Comparison of ENCODE assay signal across 8 cellular contexts in genomic region chr19:46714523-46715106, GRCh38. TPM values are rescaled to one million over a fixed set of nuclear protein-coding genes. Genes with fewer than 3 reads are reported as not detected.
A peak's percentile ranks its signal among the peaks of the same experiment; 100 is the strongest.
DNase-seq lines count a peak whose midpoint lies in the region; ATAC-seq and TF ChIP-seq lines count a peak whose summit lies in the region.

No MANE protein-coding gene starts in this region.

- POLR2A ChIA-PET in CD4-positive, alpha-beta T cell (lab: Charles Lee): interaction anchor here (0.7 to 3.5 kb wide), 21 partner anchors 11 to 1923 kb away, joined by 3 to 23 read pairs (median 5); partner anchors contain the start of genes CALM3, DACT3, DBP and DHX34
- POLR2A ChIA-PET in IMR-90 (lab: Charles Lee; ENCODE audit: unreplicated experiment): no interaction called here

- peak overlapping the region; percentile 96 for H3K4me2 ChIP-seq in IMR-90 (ENCODE audit: low read depth, low read length)

- H4K8ac ChIP-seq in IMR-90 (ENCODE audit: low read depth in 2 of 2, low read length in 2 of 2): peak overlapping the region; percentile 85 to 88

- no TSS peak for BruUV-seq in IMR-90 (replicated peaks; lab: Mats Ljungman, UMichigan)

- peak overlapping the region; percentile 99 for H3K4me3 Mint-ChIP-seq in CD4-positive, alpha-beta T cell
- H3K4me3 Mint-ChIP-seq in activated T-cell treated with anti-CD3 and anti-CD28 coated beads, Interleukin-2, amount 50 U/mL, for 72 hours: peak overlapping the region; percentile 86 to 96

- H3K36me3 ChIP-seq in IMR-90 (ENCODE audit: control insufficient read depth, insufficient read depth, low read length): peaks cover 7% of the 10 kb centered on the region
- peaks cover 0 to 44% (median 4%) of the 10 kb centered on the region in 9 donors for H3K36me3 ChIP-seq in heart right ventricle
- peaks cover 0 to 46% (median 28%) of the 10 kb centered on the region in 6 donors for H3K36me3 ChIP-seq in spleen

- peak in 6 of 10 experiments; percentile 41 to 77 (median 58) for DNase-seq in CD4-positive, alpha-beta T cell
- DNase-seq in IMR-90 (no peak), heart right ventricle (no peak), spleen (no peak), NCI-H69 (lab: John Stamatoyannopoulos, UW) (no peak)
- peak; percentile 71 to 76 for DNase-seq in activated T-cell treated with anti-CD3 and anti-CD28 coated beads, Interleukin-2, amount 50 U/mL, for 72 hours

- peaks cover 39% of the 10 kb centered on the region for H3K4me1 Mint-ChIP-seq in CD4-positive, alpha-beta T cell (ENCODE audit: low read depth)
- peaks cover 39% of the 10 kb centered on the region for H3K4me1 Mint-ChIP-seq in activated T-cell treated with anti-CD3 and anti-CD28 coated beads, Interleukin-2, amount 50 U/mL, for 72 hours (ENCODE audit: low read depth)

- H2BK120ac ChIP-seq in IMR-90 (ENCODE audit: low read depth, low read length): peak overlapping the region; percentile 64

- peak overlapping the region; percentile 94 for H3K4ac ChIP-seq in IMR-90 (ENCODE audit: low read depth, low read length)

- peak; percentile 56 for ATAC-seq in CD4-positive, alpha-beta T cell (ENCODE audit: poor library complexity)
- no peak for ATAC-seq in IMR-90 (ENCODE audit: low read depth)
- ATAC-seq in activated T-cell treated with anti-CD3 and anti-CD28 coated beads, Interleukin-2, amount 50 U/mL, for 72 hours (replicated peaks in 1 of 2): peak; percentile 50
- ATAC-seq in heart right ventricle: peak in 5 of 8 donors; percentile 1 to 21 (median 10)
- no peak for ATAC-seq in GM18861 (IDR thresholded peaks at IDR 0.05; ENCODE audit: unreplicated experiment)
- ATAC-seq in HG02798 (IDR thresholded peaks at IDR 0.05; ENCODE audit: poor library complexity, unreplicated experiment): no peak

- peak overlapping the region; percentile 74 for H4K91ac ChIP-seq in IMR-90 (ENCODE audit: insufficient read depth, low read depth, low read length)

- dilution Hi-C loops in IMR-90 (cut with HindIII; ENCODE audit: low sequenced_read_pairs, unreplicated experiment): no loop called here

- H3K4me1 ChIP-seq in IMR-90 (ENCODE audit: control insufficient read depth, insufficient read depth, low read length) (peaks cover 7% of the 10 kb centered on the region), heart right ventricle (peaks cover 8 to 59% (median 45%) of the 10 kb centered on the region in 9 donors), spleen (peaks cover 36 to 88% (median 66%) of the 10 kb centered on the region in 6 donors)

- H2AK5ac ChIP-seq in IMR-90 (ENCODE audit: low read depth, low read length): peak overlapping the region; percentile 47

- peak overlapping the region; percentile 67 for H3K14ac ChIP-seq in IMR-90 (replicated peaks; ENCODE audit: low read depth, low read length)

- CTCF ChIA-PET in CD4-positive, alpha-beta T cell (lab: Charles Lee): interaction anchor here (0.6 to 2.8 kb wide), 5 partner anchors 9 to 194 kb away, joined by 3 to 17 read pairs (median 3); no protein-coding TSS in a partner anchor
- CTCF ChIA-PET in IMR-90 (lab: Yijun Ruan, JAX): no interaction called here

- in situ Hi-C loops in IMR-90 (cut with MboI; ENCODE audit: low sequenced_read_pairs): no loop called here

- peak overlapping the region; percentile 42 for H3K4me3 ChIP-seq in IMR-90 (ENCODE audit: insufficient read depth, low read depth, low read length)
- peak overlapping the region; percentile 26 to 97 (median 76) for H3K4me3 ChIP-seq in heart right ventricle
- H3K4me3 ChIP-seq in spleen: peak overlapping the region; percentile 50 to 93 (median 77)

- H4K5ac ChIP-seq in IMR-90 (ENCODE audit: low read depth, low read length): peak overlapping the region; percentile 61

- peak overlapping the region; percentile 99 for H2AK9ac ChIP-seq in IMR-90 (replicated peaks; ENCODE audit: low read depth, low read length, poor library complexity)

- peak overlapping the region; percentile 85 for H2AFZ ChIP-seq in IMR-90 (replicated peaks; ENCODE audit: low read length, poor library complexity)

- peak overlapping the region; percentile 47; the same call in 1 of the 2 replicates for H2BK20ac ChIP-seq in IMR-90 (ENCODE audit: low read depth, low read length)

- H3K9me1 ChIP-seq in IMR-90 (ENCODE audit: insufficient read depth, low read length): no peaks in the 10 kb centered on the region

- H3K27ac Mint-ChIP-seq in CD4-positive, alpha-beta T cell: peak overlapping the region; percentile 99
- peak overlapping the region; percentile 87 for H3K27ac Mint-ChIP-seq in activated T-cell treated with anti-CD3 and anti-CD28 coated beads, Interleukin-2, amount 50 U/mL, for 72 hours

- peak overlapping the region; percentile 86 for H3K27ac ChIP-seq in CD4-positive, alpha-beta T cell (ENCODE audit: low read depth, low read length)
- H3K27ac ChIP-seq in IMR-90 (ENCODE audit: insufficient read depth, low read length) (peak overlapping the region; percentile 45), heart right ventricle (peak overlapping the region; percentile 48 to 95 (median 90)), spleen (peak overlapping the region; percentile 84 to 98 (median 94))

- TF ChIP-seq CTCF in CD4-positive, alpha-beta T cell (IDR thresholded peaks at IDR 0.05): no peak
- TF ChIP-seq CTCF in IMR-90 (conservative IDR thresholded peaks at IDR 0.05; ENCODE audit: low read depth, low read length) (no peak), heart right ventricle (IDR thresholded peaks at IDR 0.05) (no peak), spleen (IDR thresholded peaks at IDR 0.05 in 8 of 11, conservative IDR thresholded peaks at IDR 0.05 in 3 of 11) (no peak)

- no peaks in the 10 kb centered on the region for H3K9me3 Mint-ChIP-seq in CD4-positive, alpha-beta T cell
- no peaks in the 10 kb centered on the region for H3K9me3 Mint-ChIP-seq in activated T-cell treated with anti-CD3 and anti-CD28 coated beads, Interleukin-2, amount 50 U/mL, for 72 hours

- no peaks in the 10 kb centered on the region for H3K9me3 ChIP-seq in CD4-positive, alpha-beta T cell (ENCODE audit: control insufficient read depth, low read length)
- H3K9me3 ChIP-seq in IMR-90 (ENCODE audit: control insufficient read depth, insufficient read depth, low read length): no peaks in the 10 kb centered on the region
- H3K9me3 ChIP-seq in heart right ventricle: no peaks in the 10 kb centered on the region
- no peaks in the 10 kb centered on the region for H3K9me3 ChIP-seq in spleen

- H3K23ac ChIP-seq in IMR-90 (ENCODE audit: low read depth, low read length): peak overlapping the region; percentile 89

- no CpG with 5 or more reads among the region's 8 CpGs for WGBS in IMR-90 (ENCODE audit: extremely low coverage in 2 of 2, insufficient read length in 1 of 2), 2 experiments
- WGBS in heart right ventricle, 2 donors: 11 to 16% methylated on average over 8 of the region's 8 CpGs
- WGBS in spleen, 5 donors: 1 to 5% (median 2%) methylated on average over 8 of the region's 8 CpGs

- H3K36me3 Mint-ChIP-seq in CD4-positive, alpha-beta T cell (ENCODE audit: low read depth): peaks cover 68% of the 10 kb centered on the region
- peaks cover 2 to 8% of the 10 kb centered on the region in 2 donors for H3K36me3 Mint-ChIP-seq in activated T-cell treated with anti-CD3 and anti-CD28 coated beads, Interleukin-2, amount 50 U/mL, for 72 hours (ENCODE audit: insufficient read depth in 2 of 2)

- no peak overlapping the region; the same call in 2 of the 3 replicates for H2BK15ac ChIP-seq in IMR-90 (ENCODE audit: low read depth, low read length)

- intact Hi-C loops in CD4-positive, alpha-beta T cell (cut with DNase I, micrococcal nuclease): loop anchor here in 1 of 2 experiments (10.0 kb wide), 1 partner anchor 520 kb away; the partner anchor contains the start of gene BBC3
- intact Hi-C loops in IMR-90 (cut with micrococcal nuclease) (no loop called here), heart right ventricle (cut with DNase I) (no loop called here), spleen (cut with DNase I; ENCODE audit: low total_unique reads) (no loop called here)

- no peaks in the 10 kb centered on the region for H3K27me3 Mint-ChIP-seq in CD4-positive, alpha-beta T cell
- no peaks in the 10 kb centered on the region for H3K27me3 Mint-ChIP-seq in activated T-cell treated with anti-CD3 and anti-CD28 coated beads, Interleukin-2, amount 50 U/mL, for 72 hours (ENCODE audit: low read depth)

- TF ChIP-seq POLR2A in IMR-90 (IDR thresholded peaks at IDR 0.05; ENCODE audit: low read depth, low read length) (no peak), spleen (IDR thresholded peaks at IDR 0.05) (no peak)

- peak overlapping the region; percentile 27; the same call in 1 of the 2 replicates for H3K18ac ChIP-seq in IMR-90 (ENCODE audit: low read depth, low read length)

- peak overlapping the region; percentile 55; the same call in 1 of the 2 replicates for H3K56ac ChIP-seq in IMR-90 (ENCODE audit: extremely low read depth, insufficient read depth, low read length)

- peaks cover 3 to 45% of the 10 kb centered on the region in 2 experiments for H3K79me1 ChIP-seq in IMR-90 (ENCODE audit: low read depth in 1 of 2, low read length in 2 of 2)

- peaks cover 2% of the 10 kb centered on the region; the same call in 1 of the 2 replicates for H4K20me1 ChIP-seq in IMR-90 (ENCODE audit: insufficient read depth, low read length)

- peak overlapping the region; percentile 61 for H3K9ac ChIP-seq in IMR-90 (ENCODE audit: low read depth, low read length)

- H3K27me3 ChIP-seq in CD4-positive, alpha-beta T cell (ENCODE audit: control insufficient read depth, insufficient read depth, low read length): no peaks in the 10 kb centered on the region
- no peaks in the 10 kb centered on the region for H3K27me3 ChIP-seq in IMR-90 (ENCODE audit: control insufficient read depth, insufficient read depth, low read length)
- no peaks in the 10 kb centered on the region for H3K27me3 ChIP-seq in heart right ventricle
- no peaks in the 10 kb centered on the region for H3K27me3 ChIP-seq in spleen (replicated peaks in 1 of 7)

- TF ChIP-seq RAD21 in IMR-90 (IDR thresholded peaks at IDR 0.05; ENCODE audit: low read length): no peak

- peak overlapping the region; percentile 64 for H2BK5ac ChIP-seq in IMR-90 (ENCODE audit: low read depth, low read length, poor library complexity, severe bottlenecking)

RNA-seq across cellular contexts. Expression of gene PRKD2, which starts 2.3 kb away (rescaled TPM):
- total RNA-seq in CD4-positive, alpha-beta T cell: 100 to 1,000 TPM; 105 to 113 TPM
- 9.9 and 10.0 TPM in 2 replicates for total RNA-seq in IMR-90 (2012; rRNA removed)
- polyA plus RNA-seq in IMR-90 (2012; rRNA removed): 18.8 and 19.6 TPM in 2 replicates
- polyA plus RNA-seq in IMR-90 (2012; cell fraction: cytosol; rRNA removed): 8.8 and 25.6 TPM in 2 replicates
- polyA plus RNA-seq in IMR-90 (2012; cell fraction: nucleus; rRNA removed; ENCODE audit: low replicate concordance): 44.4 and 97.9 TPM in 2 replicates
- 10 to 100 TPM; 82.0 to 92.9 TPM for total RNA-seq in activated T-cell treated with anti-CD3 and anti-CD28 coated beads, Interleukin-2, amount 50 U/mL, for 72 hours
- total RNA-seq in heart right ventricle: 10 to 100 TPM; 11.7 to 22.7 (median 12.4) TPM
- 10 to 100 TPM; 15.9 to 19.5 TPM for polyA plus RNA-seq in heart right ventricle
- total RNA-seq in spleen: 100 to 1,000 TPM in 4 of 7 donors, 10 to 100 TPM in 3; 76.3 to 127 (median 115) TPM
- polyA plus RNA-seq in spleen: 100 to 1,000 TPM in 2 of 3 donors, 10 to 100 TPM in 1; 63.4 to 132 (median 105) TPM

RNA-seq across cellular contexts. Expression of gene FKRP, which starts 31.2 kb away (rescaled TPM):
- 10 to 100 TPM; 19.0 to 20.2 TPM for total RNA-seq in CD4-positive, alpha-beta T cell
- total RNA-seq in IMR-90 (2012; rRNA removed) (5.8 and 6.1 TPM in 2 replicates), heart right ventricle (10 to 100 TPM; 14.6 to 22.8 (median 19.7) TPM), spleen (10 to 100 TPM; 15.4 to 24.8 (median 19.3) TPM)
- polyA plus RNA-seq in IMR-90 (2012; rRNA removed) (25.3 and 28.5 TPM in 2 replicates), heart right ventricle (10 to 100 TPM; 13.0 to 20.3 TPM), spleen (10 to 100 TPM in 1 of 3 donors, 1 to 10 TPM in 2; 5.3 to 13.0 (median 9.8) TPM)
- polyA plus RNA-seq in IMR-90 (2012; cell fraction: cytosol; rRNA removed): 22.3 and 36.1 TPM in 2 replicates
- polyA plus RNA-seq in IMR-90 (2012; cell fraction: nucleus; rRNA removed; ENCODE audit: low replicate concordance): 50.3 and 64.5 TPM in 2 replicates
- total RNA-seq in activated T-cell treated with anti-CD3 and anti-CD28 coated beads, Interleukin-2, amount 50 U/mL, for 72 hours: 10 to 100 TPM; 15.1 to 18.0 TPM

RNA-seq across cellular contexts. Expression of gene STRN4, which starts 31.6 kb away (rescaled TPM):
- 10 to 100 TPM; 90.0 to 94.0 TPM for total RNA-seq in CD4-positive, alpha-beta T cell
- 36.7 and 37.8 TPM in 2 replicates for total RNA-seq in IMR-90 (2012; rRNA removed)
- 112 and 127 TPM in 2 replicates for polyA plus RNA-seq in IMR-90 (2012; rRNA removed)
- polyA plus RNA-seq in IMR-90 (2012; cell fraction: cytosol; rRNA removed): 111 and 127 TPM in 2 replicates
- 158 and 365 TPM in 2 replicates for polyA plus RNA-seq in IMR-90 (2012; cell fraction: nucleus; rRNA removed; ENCODE audit: low replicate concordance)
- total RNA-seq in activated T-cell treated with anti-CD3 and anti-CD28 coated beads, Interleukin-2, amount 50 U/mL, for 72 hours: 10 to 100 TPM; 79.0 to 85.2 TPM
- 10 to 100 TPM; 43.3 to 56.1 (median 50.0) TPM for total RNA-seq in heart right ventricle
- 10 to 100 TPM; 50.4 to 63.3 TPM for polyA plus RNA-seq in heart right ventricle
- total RNA-seq in spleen: 100 to 1,000 TPM in 5 of 7 donors, 10 to 100 TPM in 2; 90.1 to 143 (median 107) TPM
- polyA plus RNA-seq in spleen: 10 to 100 TPM; 28.2 to 70.7 (median 30.0) TPM

RNA-seq across cellular contexts. Expression of gene DACT3, which starts 53.6 kb away (rescaled TPM):
- under 1 TPM; 0.11 TPM for total RNA-seq in CD4-positive, alpha-beta T cell
- total RNA-seq in IMR-90 (2012; rRNA removed) (1.6 and 1.9 TPM in 2 replicates), heart right ventricle (10 to 100 TPM in 7 of 10 donors, 1 to 10 TPM in 3; 6.9 to 29.3 (median 14.9) TPM), spleen (10 to 100 TPM in 1 of 7 donors, 1 to 10 TPM in 6; 4.9 to 10.4 (median 6.1) TPM)
- polyA plus RNA-seq in IMR-90 (2012; rRNA removed) (4.9 and 5.7 TPM in 2 replicates), heart right ventricle (1 to 10 TPM; 3.9 to 5.0 TPM), spleen (1 to 10 TPM; 1.6 to 4.1 (median 3.2) TPM)
- polyA plus RNA-seq in IMR-90 (2012; cell fraction: cytosol; rRNA removed): 3.0 and 6.6 TPM in 2 replicates
- 6.5 and 7.5 TPM in 2 replicates for polyA plus RNA-seq in IMR-90 (2012; cell fraction: nucleus; rRNA removed; ENCODE audit: low replicate concordance)
- total RNA-seq in activated T-cell treated with anti-CD3 and anti-CD28 coated beads, Interleukin-2, amount 50 U/mL, for 72 hours: 1 to 10 TPM; 3.4 to 7.0 TPM

Comparison
In these comparisons a context has a peak if more than half of its experiments do, and no peak if none do; other contexts are left out.
1. ATAC-seq: peak in CD4-positive, alpha-beta T cell (single experiment), activated T-cell treated with anti-CD3 and anti-CD28 coated beads, Interleukin-2, amount 50 U/mL, for 72 hours (2 of 2) and heart right ventricle (5 of 8); none in IMR-90 (single experiment), GM18861 (single experiment) and HG02798 (single experiment).
2. DNase-seq: peak in CD4-positive, alpha-beta T cell (6 of 10) and activated T-cell treated with anti-CD3 and anti-CD28 coated beads, Interleukin-2, amount 50 U/mL, for 72 hours (2 of 2); none in IMR-90 (single experiment), heart right ventricle (0 of 2), spleen (single experiment) and NCI-H69 (single experiment).
3. Peak in every context shown above with its lines, with median percentiles within 50 percentile points of each other: H3K27ac ChIP-seq and H3K4me3 ChIP-seq.